1 cellular context compared by ENCODE assay signal in the genomic region with DNA sequence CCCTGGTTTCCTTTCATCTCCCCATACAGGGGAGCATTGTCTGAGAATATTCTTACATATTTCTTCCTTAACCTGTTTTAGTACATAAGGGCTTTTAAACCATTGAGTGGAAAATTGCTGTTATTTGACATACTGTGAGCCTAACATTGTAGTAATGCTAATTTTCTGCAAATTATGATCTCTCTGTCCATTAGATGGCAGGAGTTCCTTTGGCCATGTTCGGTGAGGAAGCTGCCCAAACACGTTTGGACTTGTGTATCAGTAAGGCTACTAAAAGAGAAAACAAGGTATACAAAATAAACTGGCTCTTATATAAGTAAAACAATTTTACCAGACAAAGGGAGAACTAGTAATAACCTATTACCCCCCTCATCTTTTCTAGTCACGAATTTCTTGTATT.
TF ChIP-seq lines count a peak whose summit lies in the region.

No MANE protein-coding gene starts in this region.

TF ChIP-seq in HEK293, 187 proteins besides CTCF, POLR2A, EP300 and RAD21 (continued from another document):
- TF ChIP-seq, protein P1, sequence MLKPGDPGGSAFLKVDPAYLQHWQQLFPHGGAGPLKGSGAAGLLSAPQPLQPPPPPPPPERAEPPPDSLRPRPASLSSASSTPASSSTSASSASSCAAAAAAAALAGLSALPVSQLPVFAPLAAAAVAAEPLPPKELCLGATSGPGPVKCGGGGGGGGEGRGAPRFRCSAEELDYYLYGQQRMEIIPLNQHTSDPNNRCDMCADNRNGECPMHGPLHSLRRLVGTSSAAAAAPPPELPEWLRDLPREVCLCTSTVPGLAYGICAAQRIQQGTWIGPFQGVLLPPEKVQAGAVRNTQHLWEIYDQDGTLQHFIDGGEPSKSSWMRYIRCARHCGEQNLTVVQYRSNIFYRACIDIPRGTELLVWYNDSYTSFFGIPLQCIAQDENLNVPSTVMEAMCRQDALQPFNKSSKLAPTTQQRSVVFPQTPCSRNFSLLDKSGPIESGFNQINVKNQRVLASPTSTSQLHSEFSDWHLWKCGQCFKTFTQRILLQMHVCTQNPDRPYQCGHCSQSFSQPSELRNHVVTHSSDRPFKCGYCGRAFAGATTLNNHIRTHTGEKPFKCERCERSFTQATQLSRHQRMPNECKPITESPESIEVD (tag by site-specific recombination; IDR thresholded peaks at IDR 0.05) = no peak
